In genomic region chr7:131591674-131592328, GRCh38 we compare ENCODE assay signal across 20 cellular contexts.
"Had no signal": no experiment of that assay in that cellular context is flagged by ENCODE, and none has a peak within 500 bp of the region (broad histone marks: within the 10 kb centered on the region; RNA-seq: fewer than 3 reads in every experiment).

No MANE protein-coding gene starts in this region.

- H3K27me3 ChIP-seq: adrenal gland, dorsolateral prefrontal cortex had no signal

- FAIRE-seq: kidney had no signal

- DNase-seq: activated CD4-positive, alpha-beta memory T cell treated with anti-CD3 and anti-CD28 coated beads, Interleukin-2, amount 10 ng/mL, durations not matched to agents 7 days and 5 days; activated CD4-positive, alpha-beta T cell treated with anti-CD3 and anti-CD28 coated beads for 4 hours; activated effector memory CD4-positive, alpha-beta T cell treated with Interleukin-2 at 50 U/mL for 16 hours; activated T-cell treated with anti-CD3 and anti-CD28 coated beads, Interleukin-2, amount 50 U/mL, for 24 hours; adrenal gland; dorsolateral prefrontal cortex; erythroblast; kidney; mesenchymal stem cell; right cardiac atrium; stimulated activated CD4-positive, alpha-beta T cell treated with anti-CD3 and anti-CD28 coated beads, Interleukin-4, amount 100 ng/mL, for 4 hours; stimulated activated CD8-positive, alpha-beta memory T cell treated with anti-CD3 and anti-CD28 coated beads, Interleukin-4, amount 100 ng/mL, for 48 hours; T-helper 17 cell had no signal

- H3K9me3 Mint-ChIP-seq: activated CD4-positive, alpha-beta memory T cell treated with anti-CD3 and anti-CD28 coated beads, Interleukin-2, amount 10 ng/mL, durations not matched to agents 7 days and 5 days; activated naive CD4-positive, alpha-beta T cell treated with anti-CD3 and anti-CD28 coated beads, Interleukin-2, amount 50 U/mL, for 24 hours; activated T-cell treated with anti-CD3 and anti-CD28 coated beads, Interleukin-2, amount 50 U/mL, for 24 hours; natural killer cell treated with Interleukin-12 subunit alpha and Interleukin-12 subunit beta and Interleukin-15 and Interleukin-18, amount 100 ng/mL, for 72 hours; stimulated activated naive CD8-positive, alpha-beta T cell treated with anti-CD3 and anti-CD28 coated beads, Interleukin-15, Interleukin-2, amounts not matched to agents 100 ng/mL and 50 ng/mL, for 24 hours had no signal

- H3K4me1 Mint-ChIP-seq: activated CD4-positive, alpha-beta memory T cell treated with anti-CD3 and anti-CD28 coated beads, Interleukin-2, amount 10 ng/mL, durations not matched to agents 7 days and 5 days; activated naive CD4-positive, alpha-beta T cell treated with anti-CD3 and anti-CD28 coated beads, Interleukin-2, amount 50 U/mL, for 24 hours had no signal

- H3K4me3 Mint-ChIP-seq: activated CD4-positive, alpha-beta memory T cell treated with anti-CD3 and anti-CD28 coated beads, Interleukin-2, amount 10 ng/mL, durations not matched to agents 7 days and 5 days; activated naive CD4-positive, alpha-beta T cell treated with anti-CD3 and anti-CD28 coated beads, Interleukin-2, amount 50 U/mL, for 24 hours; activated T-cell treated with anti-CD3 and anti-CD28 coated beads, Interleukin-2, amount 50 U/mL, for 24 hours; natural killer cell treated with Interleukin-12 subunit alpha and Interleukin-12 subunit beta and Interleukin-15 and Interleukin-18, amount 100 ng/mL, for 72 hours; stimulated activated naive CD8-positive, alpha-beta T cell treated with anti-CD3 and anti-CD28 coated beads, Interleukin-15, Interleukin-2, amounts not matched to agents 100 ng/mL and 50 ng/mL, for 24 hours; T-helper 17 cell had no signal

- H3K36me3 ChIP-seq: adrenal gland, gastroesophageal sphincter, prostate gland, thoracic aorta had no signal

- H3K4me3 ChIP-seq: adrenal gland, dorsolateral prefrontal cortex, gastroesophageal sphincter, prostate gland, skin epidermis, thoracic aorta had no signal

- H3K36me3 Mint-ChIP-seq: activated naive CD4-positive, alpha-beta T cell treated with anti-CD3 and anti-CD28 coated beads, Interleukin-2, amount 50 U/mL, for 24 hours; natural killer cell treated with Interleukin-12 subunit alpha and Interleukin-12 subunit beta and Interleukin-15 and Interleukin-18, amount 100 ng/mL, for 72 hours had no signal

- ATAC-seq: gastroesophageal sphincter; natural killer cell treated with Interleukin-12 subunit alpha and Interleukin-12 subunit beta and Interleukin-15 and Interleukin-18, amount 100 ng/mL, for 72 hours; T-helper 17 cell had no signal

- H3K27me3 Mint-ChIP-seq: activated T-cell treated with anti-CD3 and anti-CD28 coated beads, Interleukin-2, amount 50 U/mL, for 24 hours; stimulated activated naive CD8-positive, alpha-beta T cell treated with anti-CD3 and anti-CD28 coated beads, Interleukin-15, Interleukin-2, amounts not matched to agents 100 ng/mL and 50 ng/mL, for 24 hours had no signal

- H3K27ac Mint-ChIP-seq: activated CD4-positive, alpha-beta memory T cell treated with anti-CD3 and anti-CD28 coated beads, Interleukin-2, amount 10 ng/mL, durations not matched to agents 7 days and 5 days; activated naive CD4-positive, alpha-beta T cell treated with anti-CD3 and anti-CD28 coated beads, Interleukin-2, amount 50 U/mL, for 24 hours; activated T-cell treated with anti-CD3 and anti-CD28 coated beads, Interleukin-2, amount 50 U/mL, for 24 hours; natural killer cell treated with Interleukin-12 subunit alpha and Interleukin-12 subunit beta and Interleukin-15 and Interleukin-18, amount 100 ng/mL, for 72 hours; stimulated activated naive CD8-positive, alpha-beta T cell treated with anti-CD3 and anti-CD28 coated beads, Interleukin-15, Interleukin-2, amounts not matched to agents 100 ng/mL and 50 ng/mL, for 24 hours; T-helper 17 cell had no signal

- H3K27ac ChIP-seq: adrenal gland, dorsolateral prefrontal cortex, gastroesophageal sphincter, prostate gland, skin epidermis, thoracic aorta had no signal

- H3K4me1 ChIP-seq: adrenal gland, gastroesophageal sphincter, prostate gland had no signal

- H3K9me3 ChIP-seq: adrenal gland, gastroesophageal sphincter, prostate gland, thoracic aorta had no signal
